ENCODE assay signal across 14 cellular contexts in the genomic region with DNA sequence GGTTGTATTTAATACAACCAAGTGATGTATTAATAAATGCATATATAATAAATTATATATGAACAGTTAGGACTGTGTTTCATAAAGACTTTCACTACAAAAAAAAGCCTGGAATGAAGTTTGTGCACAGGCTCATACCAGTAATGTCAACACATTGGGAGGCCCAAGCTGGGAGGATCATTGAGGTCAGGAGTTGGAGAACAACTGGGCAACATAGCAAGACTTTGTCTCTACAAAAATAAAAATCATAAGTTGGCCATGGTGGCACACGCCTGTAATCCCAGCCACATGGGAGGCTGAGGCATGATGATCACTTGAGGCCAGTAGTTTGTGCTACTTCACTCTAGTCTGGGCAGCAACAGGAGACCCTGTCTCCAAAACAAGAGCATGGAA. TPM values are rescaled to one million over a fixed set of nuclear protein-coding genes. Genes with fewer than 3 reads are reported as not detected.
A peak's percentile ranks its signal among the peaks of the same experiment; 100 is the strongest.
DNase-seq lines count a peak whose midpoint lies in the region; ATAC-seq and TF ChIP-seq lines count a peak whose summit lies in the region.
"Had no signal": no experiment of that assay in that cellular context is flagged by ENCODE, and none has a peak within 500 bp of the region (broad histone marks: within the 10 kb centered on the region; RNA-seq: fewer than 3 reads in every experiment).

No MANE protein-coding gene starts in this region.

- peaks cover 72% of the 10 kb centered on the region for H3K4me1 Mint-ChIP-seq in CD4-positive, alpha-beta T cell (ENCODE audit: low read depth)
- H3K4me1 Mint-ChIP-seq in T-helper 17 cell: peaks cover 43% of the 10 kb centered on the region

- no peak overlapping the region for H3K4me3 Mint-ChIP-seq in CD4-positive, alpha-beta T cell
- no peak overlapping the region for H3K4me3 Mint-ChIP-seq in T-helper 17 cell
- H3K4me3 Mint-ChIP-seq: B cell; CD4-positive, alpha-beta memory T cell; H9 had no signal

- H3K4me3 ChIP-seq in neutrophil (ENCODE audit: low read depth in 1 of 2, low read length in 1 of 2) (no peak overlapping the region), stomach smooth muscle (ENCODE audit: low read length in 2 of 2) (no peak overlapping the region)

- POLR2A ChIA-PET in CD4-positive, alpha-beta T cell (lab: Charles Lee): no interaction called here

- H3K9ac ChIP-seq in stomach smooth muscle (ENCODE audit: low read length in 2 of 2): no peak overlapping the region

- H3K27me3 ChIP-seq in CD4-positive, alpha-beta T cell (ENCODE audit: control insufficient read depth, insufficient read depth, low read length): no peaks in the 10 kb centered on the region
- H3K27me3 ChIP-seq in neutrophil: no peaks in the 10 kb centered on the region
- H3K27me3 ChIP-seq in stomach smooth muscle (ENCODE audit: control insufficient read depth in 1 of 2, insufficient read depth in 2 of 2, low read length in 2 of 2): no peaks in the 10 kb centered on the region

- intact Hi-C loops in CD4-positive, alpha-beta T cell (cut with DNase I, micrococcal nuclease): no loop called here

- peak overlapping the region; percentile 45 for H3K27ac Mint-ChIP-seq in CD4-positive, alpha-beta T cell
- H3K27ac Mint-ChIP-seq in T-helper 17 cell: peak overlapping the region; percentile 65
- H3K27ac Mint-ChIP-seq: B cell had no signal

- no peak for TF ChIP-seq CTCF in CD4-positive, alpha-beta T cell (IDR thresholded peaks at IDR 0.05)
- TF ChIP-seq CTCF in neutrophil (IDR thresholded peaks at IDR 0.05): no peak

- H3K27ac ChIP-seq in CD4-positive, alpha-beta T cell (ENCODE audit: low read depth, low read length): no peak overlapping the region
- H3K27ac ChIP-seq in neutrophil: peak overlapping the region; percentile 65
- peak overlapping the region; percentile 25 for H3K27ac ChIP-seq in stomach smooth muscle (ENCODE audit: low read length)

- DNase-seq in CD4-positive, alpha-beta T cell: no peak
- DNase-seq in T-helper 17 cell: no peak
- no peak for DNase-seq in NCI-H187 treated with DMSO at 0.1 percent for 48 hours (lab: John Stamatoyannopoulos, UW)
- no peak for DNase-seq in OCI-M2 (lab: John Stamatoyannopoulos, UW; ENCODE audit: unreplicated experiment)
- DNase-seq: C1 segment of cervical spinal cord; CD4-positive, alpha-beta memory T cell; DND-41; GDM1; GOT3; H9 had no signal

- no peaks in the 10 kb centered on the region for H3K9me3 ChIP-seq in CD4-positive, alpha-beta T cell (ENCODE audit: control insufficient read depth, low read length)
- no peaks in the 10 kb centered on the region for H3K9me3 ChIP-seq in T-helper 17 cell (ENCODE audit: control insufficient read depth, low read length, poor library complexity, severe bottlenecking)
- H3K9me3 ChIP-seq in neutrophil: no peaks in the 10 kb centered on the region
- no peaks in the 10 kb centered on the region for H3K9me3 ChIP-seq in stomach smooth muscle (ENCODE audit: control insufficient read depth in 2 of 2, low read length in 2 of 2)

- CTCF ChIA-PET in CD4-positive, alpha-beta T cell (lab: Charles Lee): no interaction called here

- H3K4me1 ChIP-seq in neutrophil (ENCODE audit: control insufficient read depth in 1 of 2, insufficient read depth in 1 of 2, low read depth in 1 of 2, low read length in 1 of 2): peaks cover 8 to 40% of the 10 kb centered on the region in 2 experiments
- peaks cover 27% of the 10 kb centered on the region for H3K4me1 ChIP-seq in stomach smooth muscle (ENCODE audit: control insufficient read depth, insufficient read depth, low read length)

- peaks cover 10% of the 10 kb centered on the region for H3K36me3 ChIP-seq in neutrophil
- H3K36me3 ChIP-seq in stomach smooth muscle (ENCODE audit: control insufficient read depth in 2 of 2, insufficient read depth in 2 of 2, low read length in 2 of 2): peaks cover 9 to 15% of the 10 kb centered on the region in 2 donors

- no peak for ATAC-seq in CD4-positive, alpha-beta T cell (ENCODE audit: poor library complexity)
- ATAC-seq in T-helper 17 cell: no peak
- no peak for ATAC-seq in HG03095 (IDR thresholded peaks at IDR 0.05; ENCODE audit: unreplicated experiment)

- peaks cover 35% of the 10 kb centered on the region for H3K36me3 Mint-ChIP-seq in CD4-positive, alpha-beta T cell (ENCODE audit: low read depth)
- H3K36me3 Mint-ChIP-seq in T-helper 17 cell (ENCODE audit: low read depth): no peaks in the 10 kb centered on the region

- H3K27me3 Mint-ChIP-seq in CD4-positive, alpha-beta T cell: no peaks in the 10 kb centered on the region
- H3K27me3 Mint-ChIP-seq in T-helper 17 cell: no peaks in the 10 kb centered on the region
- H3K27me3 Mint-ChIP-seq: B cell; CD4-positive, alpha-beta memory T cell had no signal

- H3K9me3 Mint-ChIP-seq in CD4-positive, alpha-beta T cell: no peaks in the 10 kb centered on the region

RNA-seq across cellular contexts. Expression of gene SVIL, which starts 15.8 kb away (rescaled TPM):
- 10 to 100 TPM; 38.5 to 40.3 TPM for total RNA-seq in CD4-positive, alpha-beta T cell
- total RNA-seq in T-helper 17 cell: 10 to 100 TPM; 39.5 to 46.4 TPM
